Comparison of ENCODE assay signal across 19 cellular contexts in genomic region chr2:109148991-109149645, GRCh38.
"Had no signal": no experiment of that assay in that cellular context is flagged by ENCODE, and none has a peak within 500 bp of the region (broad histone marks: within the 10 kb centered on the region; RNA-seq: fewer than 3 reads in every experiment).

No MANE protein-coding gene starts in this region.

- H3K27me3 ChIP-seq: upper lobe of right lung had no signal

- DNase-seq: activated CD4-positive, alpha-beta T cell treated with anti-CD3 and anti-CD28 coated beads, Interleukin-2, amount 50 U/mL, for 4 hours; activated gamma-delta T cell; activated T-cell treated with anti-CD3 and anti-CD28 coated beads, Interleukin-2, amount 50 U/mL, for 72 hours; central memory CD4-positive, alpha-beta T cell; endodermal cell; foreskin keratinocyte; hippocampal formation; left colon; nephron progenitor cell; nucleus accumbens; stimulated activated CD4-positive, alpha-beta T cell treated with anti-CD3 and anti-CD28 coated beads, Interleukin-4, amount 100 ng/mL, for 4 hours; upper lobe of right lung had no signal

- H3K27ac ChIP-seq: epithelial cell of prostate, foreskin keratinocyte, thoracic aorta, upper lobe of right lung had no signal

- ATAC-seq: activated T-cell treated with anti-CD3 and anti-CD28 coated beads, Interleukin-2, amount 50 U/mL, for 72 hours; foreskin keratinocyte; left colon; stimulated activated memory B cell treated with anti-CD40 and anti-IgM and Interleukin-4, amounts not matched to agents 10 μg/mL and 1 μg/mL and 100 μg/mL, for 72 hours; upper lobe of right lung had no signal

- H3K9me3 ChIP-seq: thoracic aorta, upper lobe of right lung had no signal

- H3K36me3 ChIP-seq: thoracic aorta, upper lobe of right lung had no signal

- H3K4me1 ChIP-seq: foreskin keratinocyte had no signal

- H3K4me3 ChIP-seq: lung, thoracic aorta, upper lobe of right lung had no signal

- FAIRE-seq: colon, islet of Langerhans, TTC549 had no signal
